In genomic region chr4:75630174-75630931, GRCh38 we compare ENCODE assay signal across 9 cellular contexts. TPM values are rescaled to one million over a fixed set of nuclear protein-coding genes. Genes with fewer than 3 reads are reported as not detected.
DNase-seq lines count a peak whose midpoint lies in the region; TF ChIP-seq lines count a peak whose summit lies in the region.
"Had no signal": no experiment of that assay in that cellular context is flagged by ENCODE, and none has a peak within 500 bp of the region (broad histone marks: within the 10 kb centered on the region; RNA-seq: fewer than 3 reads in every experiment).

CDKL2 (minus strand) TSS chr4:75630528; CDS start chr4:75625988, 4,540 bp downstream.

- TF ChIP-seq POLR2A in spleen (IDR thresholded peaks at IDR 0.05), result no peak

- H3K36me3 ChIP-seq in spleen, result no peaks in the 10 kb centered on the region

- no peaks in the 10 kb centered on the region for H3K79me2 ChIP-seq in H9 (ENCODE audit: insufficient read depth, low read length)

- peak within 1 kb of the TSS; percentile 46 for H3K18ac ChIP-seq in H9 (ENCODE audit: insufficient read length, low read depth, low read length)

- H3T11ph ChIP-seq in H9 (ENCODE audit: low read length), result no peak within 1 kb of the TSS

- no peak for TF ChIP-seq CTCF in H9 (conservative IDR thresholded peaks at IDR 0.05)
- no peak for TF ChIP-seq CTCF in spleen (IDR thresholded peaks at IDR 0.05 in 8 of 11, conservative IDR thresholded peaks at IDR 0.05 in 3 of 11)

- H2BK15ac ChIP-seq in H9 (ENCODE audit: low read depth, low read length), result no peak within 1 kb of the TSS

- peak within 1 kb of the TSS; percentile 56 for H2AFZ ChIP-seq in H9 (ENCODE audit: low read length)

- no peak within 1 kb of the TSS for H2BK20ac ChIP-seq in H9 (ENCODE audit: low read depth, low read length, poor library complexity, severe bottlenecking)

- no peak within 1 kb of the TSS for H2BK12ac ChIP-seq in H9 (ENCODE audit: insufficient read length, low read depth, low read length)

- H3K4me1 ChIP-seq in H9 (ENCODE audit: insufficient read depth, low read length) (0 out of 2 replicates have a peak, but pooled peaks cover 2% of the 10 kb centered on the region), spleen (peaks cover 0 to 15% (median 11%) of the 10 kb centered on the region in 6 donors)

- no peaks in the 10 kb centered on the region for H3K27me3 ChIP-seq in H9 (ENCODE audit: insufficient read depth, low read length)
- H3K27me3 ChIP-seq in spleen (replicated peaks in 1 of 7), result no peaks in the 10 kb centered on the region

- H3K23me2 ChIP-seq in H9 (ENCODE audit: insufficient read length, low read depth, low read length, poor library complexity, severe bottlenecking), result peaks cover 7% of the 10 kb centered on the region

- H3K9me3 Mint-ChIP-seq in H9, result no peaks in the 10 kb centered on the region

- H3K4me3 Mint-ChIP-seq in H9, result peak within 1 kb of the TSS; percentile 77 to 87

- WGBS in H9 (ENCODE audit: extremely low coverage, insufficient read length, low lambda C conversion rate), result no CpG with 5 or more reads among the region's 57 CpGs
- WGBS in spleen, 5 donors, result 1% methylated on average over 45 to 57 of the region's 57 CpGs

- H3K79me1 ChIP-seq in H9 (ENCODE audit: insufficient read depth, low read depth, low read length, poor library complexity, severe bottlenecking), result no peaks in the 10 kb centered on the region

- no peak within 1 kb of the TSS for H3K56ac ChIP-seq in H9 (ENCODE audit: insufficient read length, low read depth, low read length)

- no peak within 1 kb of the TSS for H4K5ac ChIP-seq in H9 (ENCODE audit: insufficient read length, low read depth, low read length)

- peak within 1 kb of the TSS; percentile 95 for H3K4me2 ChIP-seq in H9 (ENCODE audit: insufficient read depth, insufficient read length, low read length)

- no peaks in the 10 kb centered on the region for H3K9me3 ChIP-seq in H9 (ENCODE audit: control insufficient read depth, low read depth, low read length)
- no peaks in the 10 kb centered on the region for H3K9me3 ChIP-seq in spleen

- intact Hi-C loops in spleen (cut with DNase I; ENCODE audit: low total_unique reads), result no loop called here

- H4K91ac ChIP-seq in H9 (ENCODE audit: insufficient read length, low read depth, low read length), result no peak within 1 kb of the TSS

- no peak within 1 kb of the TSS for H3K27ac ChIP-seq in H9 (ENCODE audit: insufficient read length, low read depth, low read length)
- H3K27ac ChIP-seq in spleen, result peak within 1 kb of the TSS in 3 of 8 donors; percentile 26 to 45 (median 36)
- H3K27ac ChIP-seq: epithelial cell of prostate had no signal

- H2AK5ac ChIP-seq in H9 (ENCODE audit: insufficient read length, low read length), result no peak within 1 kb of the TSS

- DNase-seq in ELR (ENCODE audit: low read depth) (peak; percentile 80), H9 (peak; percentile 95), NCI-H1417 treated with DMSO at 0.1 percent for 48 hours (lab: John Stamatoyannopoulos, UW) (peak; percentile 86), iris pigment epithelial cell (ENCODE audit: low read depth) (peak; percentile 60), spleen (peak; percentile 95), SKM-1 treated with dmso at 0.1 percent for 144 hours (lab: John Stamatoyannopoulos, UW; ENCODE audit: unreplicated experiment) (no peak)
- DNase-seq in activated CD4-positive, CD25-positive, alpha-beta regulatory T cell treated with anti-CD3 and anti-CD28 coated beads, Interleukin-2, amount 50 U/mL, for 16 hours (ENCODE audit: low read depth, low spot score), result peak; percentile 85
- DNase-seq in central memory CD4-positive, alpha-beta T cell, result peak; percentile 90

- no peak within 1 kb of the TSS for H2BK5ac ChIP-seq in H9 (ENCODE audit: insufficient read length, low read length)

- peak within 1 kb of the TSS; percentile 44 for H3K9ac ChIP-seq in H9 (ENCODE audit: extremely low read depth, insufficient read length, low read length)

- H3K4ac ChIP-seq in H9 (ENCODE audit: low read depth, low read length), result no peak within 1 kb of the TSS

- H3K27ac Mint-ChIP-seq in H9, result peak within 1 kb of the TSS in 1 of 3 experiments; percentile 13; a peak in 1 of 7 replicates

- no peaks in the 10 kb centered on the region for H4K20me1 ChIP-seq in H9 (ENCODE audit: control insufficient read depth, insufficient read depth, insufficient read length)

- no peak within 1 kb of the TSS for H2BK120ac ChIP-seq in H9 (ENCODE audit: low read depth, low read length, poor library complexity, severe bottlenecking)

- H3K4me3 ChIP-seq in spleen, result peak within 1 kb of the TSS; percentile 50 to 81 (median 62)

- peaks cover 9% of the 10 kb centered on the region for H3K27me3 Mint-ChIP-seq in H9 (ENCODE audit: low read depth)

- no peak within 1 kb of the TSS for H3K14ac ChIP-seq in H9 (ENCODE audit: insufficient read depth, low read length)

- peaks cover 4 to 5% of the 10 kb centered on the region in 2 experiments for H3K4me1 Mint-ChIP-seq in H9

- no peak within 1 kb of the TSS for H3K23ac ChIP-seq in H9 (ENCODE audit: insufficient read length, low read depth, low read length)

- H3K36me3 Mint-ChIP-seq in H9 (ENCODE audit: insufficient read depth in 1 of 3, low read depth in 3 of 3), result no peaks in the 10 kb centered on the region

- no peak within 1 kb of the TSS for H4K8ac ChIP-seq in H9 (replicated peaks; ENCODE audit: insufficient read length, low read depth, low read length)

RNA-seq across cellular contexts. Expression of gene CDKL2, which starts in this region (rescaled TPM):
- total RNA-seq in H9 (2021) (1.5 and 1.8 TPM in 2 replicates), spleen (under 1 TPM in 4 of 7 donors, not detected in 3; 0.27 to 0.40 (median 0.39) TPM)
- under 1 TPM; 0.03 to 0.04 (median 0.03) TPM for polyA plus RNA-seq in spleen

Comparison
In these comparisons a context has a peak if more than half of its experiments do, and no peak if none do; other contexts are left out.
1. Peak in DNase-seq and H3K4me3 ChIP-seq in spleen; RNA of the gene not detected or under 1 TPM.